Comparison of ENCODE assay signal across 29 cellular contexts in genomic region chr1:201125805-201126204, GRCh38. TPM values are rescaled to one million over a fixed set of nuclear protein-coding genes. Genes with fewer than 3 reads are reported as not detected.
"Had no signal": no experiment of that assay in that cellular context is flagged by ENCODE, and none has a peak within 500 bp of the region (broad histone marks: within the 10 kb centered on the region; RNA-seq: fewer than 3 reads in every experiment).

No MANE protein-coding gene starts in this region.

- ATAC-seq: activated CD8-positive, alpha-beta memory T cell treated with anti-CD3 and anti-CD28 coated beads, Interleukin-2, amount 10 ng/mL, durations not matched to agents 7 days and 5 days; activated CD8-positive, alpha-beta T cell treated with anti-CD3 and anti-CD28 coated beads, Interleukin-2, amount 10 ng/mL, durations not matched to agents 7 days and 5 days; activated naive CD8-positive, alpha-beta T cell treated with anti-CD3 and anti-CD28 coated beads, Interleukin-2, amount 50 U/mL, for 24 hours had no signal

- H3K4me1 ChIP-seq: heart right ventricle, prostate gland, suprapubic skin, tibial nerve had no signal

- H3K36me3 ChIP-seq: esophagus squamous epithelium, heart right ventricle, ovary, prostate gland, suprapubic skin, tibial nerve had no signal

- FAIRE-seq: islet of Langerhans had no signal

- H3K27me3 ChIP-seq: ovary had no signal

- H3K9me3 ChIP-seq: esophagus squamous epithelium, heart right ventricle, ovary, prostate gland, suprapubic skin, tibial nerve had no signal

- H3K27ac ChIP-seq: epithelial cell of prostate, esophagus squamous epithelium, heart right ventricle, prostate gland, suprapubic skin, tibial nerve had no signal

- DNase-seq: activated B cell treated with CpG ODN at 0.5 μM for 24 hours; activated CD8-positive, alpha-beta memory T cell treated with anti-CD3 and anti-CD28 coated beads, Interleukin-2, amount 10 ng/mL, durations not matched to agents 7 days and 5 days; activated CD8-positive, alpha-beta T cell treated with anti-CD3 and anti-CD28 coated beads, Interleukin-2, amount 10 ng/mL, durations not matched to agents 7 days and 5 days; activated naive CD8-positive, alpha-beta T cell treated with anti-CD3 and anti-CD28 coated beads, Interleukin-2, amount 50 U/mL, for 24 hours; activated T-cell treated with anti-CD3 and anti-CD28 coated beads, Interleukin-2, amount 50 U/mL, for 48 hours; dermis blood vessel endothelial cell; effector CD4-positive, alpha-beta T cell; esophagus squamous epithelium; foreskin melanocyte; heart right ventricle; mammary epithelial cell; naive B cell; stimulated activated CD4-positive, alpha-beta T cell treated with anti-CD3 and anti-CD28 coated beads, Interleukin-1b, Interleukin-23, amount 100 ng/mL, for 48 hours; stimulated activated naive CD4-positive, alpha-beta T cell; T-helper 2 cell had no signal

- H3K4me2 ChIP-seq: smooth muscle cell had no signal

- H3K4me3 ChIP-seq: esophagus squamous epithelium, heart right ventricle, ovary, prostate gland, smooth muscle cell, suprapubic skin, tibial nerve had no signal

RNA-seq across cellular contexts. Expression of gene ASCL5, which starts 1.2 kb away (rescaled TPM):
- total RNA-seq: activated B cell treated with CpG ODN at 0.5 μM for 24 hours; activated CD8-positive, alpha-beta memory T cell treated with anti-CD3 and anti-CD28 coated beads, Interleukin-2, amount 10 ng/mL, durations not matched to agents 7 days and 5 days; activated CD8-positive, alpha-beta T cell treated with anti-CD3 and anti-CD28 coated beads, Interleukin-2, amount 10 ng/mL, durations not matched to agents 7 days and 5 days; activated T-helper 2 cell treated with anti-CD3 and anti-CD28 coated beads, Interferon-gamma antibody, Interleukin-2, Interleukin-4, amounts not matched to agents 10 μg/mL and 5 μg/mL and 100 μg/mL, durations not matched to agents 14 hours and 24 hours and 36 hours; dermis blood vessel endothelial cell; esophagus squamous epithelium; glomerular endothelial cell; heart right ventricle; liver; mammary epithelial cell; ovary; prostate gland; smooth muscle cell; suprapubic skin; tibial nerve; ureter had no signal
- polyA plus RNA-seq: heart right ventricle, liver, mammary epithelial cell, neural cell, smooth muscle cell had no signal

RNA-seq across cellular contexts. Expression of gene CACNA1S, which starts 13.6 kb away (rescaled TPM):
- total RNA-seq: activated B cell treated with CpG ODN at 0.5 μM for 24 hours; activated CD8-positive, alpha-beta memory T cell treated with anti-CD3 and anti-CD28 coated beads, Interleukin-2, amount 10 ng/mL, durations not matched to agents 7 days and 5 days; activated CD8-positive, alpha-beta T cell treated with anti-CD3 and anti-CD28 coated beads, Interleukin-2, amount 10 ng/mL, durations not matched to agents 7 days and 5 days; activated T-helper 2 cell treated with anti-CD3 and anti-CD28 coated beads, Interferon-gamma antibody, Interleukin-2, Interleukin-4, amounts not matched to agents 10 μg/mL and 5 μg/mL and 100 μg/mL, durations not matched to agents 14 hours and 24 hours and 36 hours; bronchial epithelial cell; dermis blood vessel endothelial cell; esophagus squamous epithelium; glomerular endothelial cell; mammary epithelial cell; mucosa of gallbladder; smooth muscle cell; suprapubic skin; tibial nerve; ureter had no signal
- polyA plus RNA-seq: liver, mammary epithelial cell, smooth muscle cell had no signal
